Comparison of ENCODE assay signal across 11 cellular contexts in the genomic region with DNA sequence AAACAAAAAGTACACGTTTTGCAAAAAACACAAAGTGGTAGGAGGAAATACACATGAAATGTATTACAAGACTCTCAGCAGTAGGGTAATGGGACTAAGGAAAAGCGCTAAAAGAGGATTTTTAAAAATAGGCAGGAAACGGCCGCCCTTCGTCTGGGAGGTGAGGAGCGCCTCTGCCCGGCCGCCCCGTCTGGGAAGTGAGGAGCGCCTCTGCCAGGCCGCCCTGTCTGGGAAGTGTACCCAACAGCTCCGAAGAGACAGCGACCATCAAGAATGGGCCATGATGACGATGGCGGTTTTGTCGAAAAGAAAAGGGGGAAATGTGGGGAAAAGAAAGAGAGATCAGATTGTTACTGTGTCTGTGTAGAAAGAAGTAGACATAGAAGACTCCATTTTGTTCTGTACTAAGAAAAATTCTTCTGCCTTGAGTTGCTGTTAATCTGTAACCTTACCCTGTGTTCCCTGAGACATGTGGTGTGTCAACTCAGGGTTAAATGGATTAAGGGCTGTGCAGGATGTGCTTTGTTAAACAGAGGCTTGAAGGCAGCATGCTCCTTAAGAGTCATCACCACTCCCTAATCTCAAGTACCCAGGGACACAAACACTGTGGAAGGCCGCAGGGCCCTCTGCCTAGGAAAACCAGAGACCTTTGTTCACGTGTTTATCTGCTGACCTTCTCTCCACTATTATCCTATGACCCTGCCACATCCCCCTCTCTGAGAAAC. TPM values are rescaled to one million over a fixed set of nuclear protein-coding genes. Genes with fewer than 3 reads are reported as not detected.
DNase-seq lines count a peak whose midpoint lies in the region; ATAC-seq and TF ChIP-seq lines count a peak whose summit lies in the region.
"Not testable (repeated sequence)": the region's sequence is repeated elsewhere in the genome, so short reads cannot be mapped to it uniquely, and the experiment has no call there.
"Had no signal": no experiment of that assay in that cellular context is flagged by ENCODE, and none has a peak within 500 bp of the region (broad histone marks: within the 10 kb centered on the region; RNA-seq: fewer than 3 reads in every experiment).

No MANE protein-coding gene starts in this region.

- H2AK5ac ChIP-seq in mesenchymal stem cell (ENCODE audit: low read length, severe bottlenecking): peak overlapping the region; percentile 32

- H3K4me2 ChIP-seq in hepatocyte; mesenchymal stem cell (ENCODE audit: low read length, poor library complexity, severe bottlenecking): not testable (repeated sequence)

- H2AFZ ChIP-seq in hepatocyte; mesenchymal stem cell (ENCODE audit: low read depth, low read length): not testable (repeated sequence)

- H3K27ac Mint-ChIP-seq in activated T-helper 17 cell treated with anti-CD3 and anti-CD28 coated beads, Interleukin-2, amount 50 U/mL, for 72 hours: peak overlapping the region; percentile 25

- not testable (repeated sequence) for H3K79me2 ChIP-seq in hepatocyte

- H3K27me3 Mint-ChIP-seq in activated T-helper 17 cell treated with anti-CD3 and anti-CD28 coated beads, Interleukin-2, amount 50 U/mL, for 72 hours: not testable (repeated sequence)

- H2BK120ac ChIP-seq in mesenchymal stem cell (ENCODE audit: low read depth, low read length): not testable (repeated sequence)

- not testable (repeated sequence) for H3K4me1 ChIP-seq in hepatocyte (ENCODE audit: insufficient read depth); mesenchymal stem cell (ENCODE audit: control insufficient read depth, insufficient read depth, low read depth, low read length)
- H3K4me1 ChIP-seq in thyroid gland: peaks cover 4 to 11% of the 10 kb centered on the region in 2 donors

- H4K20me1 ChIP-seq in hepatocyte (ENCODE audit: insufficient read depth, poor library complexity, severe bottlenecking): not testable (repeated sequence)

- H3K23ac ChIP-seq in mesenchymal stem cell (ENCODE audit: low read length in 2 of 2): not testable (repeated sequence)

- not testable (repeated sequence) for H2BK5ac ChIP-seq in mesenchymal stem cell (ENCODE audit: low read depth, low read length, poor library complexity, severe bottlenecking)

- H3K4me3 ChIP-seq in hepatocyte; mesenchymal stem cell (ENCODE audit: insufficient read depth in 1 of 2, low read depth in 1 of 2, low read length in 2 of 2); thyroid gland (replicated peaks in 1 of 3): not testable (repeated sequence)

- H3K4ac ChIP-seq in mesenchymal stem cell (ENCODE audit: low read depth in 1 of 2, low read length in 2 of 2): not testable (repeated sequence)

- not testable (repeated sequence) for H4K91ac ChIP-seq in mesenchymal stem cell (ENCODE audit: low read length)

- H3K14ac ChIP-seq in mesenchymal stem cell (ENCODE audit: low read length in 2 of 2): not testable (repeated sequence)

- H3K4me3 Mint-ChIP-seq in activated T-helper 17 cell treated with anti-CD3 and anti-CD28 coated beads, Interleukin-2, amount 50 U/mL, for 72 hours: not testable (repeated sequence)

- H4K8ac ChIP-seq in mesenchymal stem cell (ENCODE audit: low read length): not testable (repeated sequence)

- H3K27ac ChIP-seq in epithelial cell of prostate (peak overlapping the region; percentile 84), hepatocyte (peak overlapping the region; percentile 92), thyroid gland (peak overlapping the region in 2 of 3 donors; percentile 47 to 78)
- H3K27ac ChIP-seq in mesenchymal stem cell (ENCODE audit: low read length, poor library complexity, severe bottlenecking): not testable (repeated sequence)

- intact Hi-C loops in thyroid gland (cut with DNase I): not testable (repeated sequence)

- H3K9me3 Mint-ChIP-seq in activated T-helper 17 cell treated with anti-CD3 and anti-CD28 coated beads, Interleukin-2, amount 50 U/mL, for 72 hours: not testable (repeated sequence)

- not testable (repeated sequence) for TF ChIP-seq POLR2A in thyroid gland (IDR thresholded peaks at IDR 0.05)

- not testable (repeated sequence) for H2BK12ac ChIP-seq in mesenchymal stem cell (ENCODE audit: low read length in 2 of 2)

- not testable (repeated sequence) for H3K36me3 Mint-ChIP-seq in activated T-helper 17 cell treated with anti-CD3 and anti-CD28 coated beads, Interleukin-2, amount 50 U/mL, for 72 hours (ENCODE audit: low read depth)

- H3K9me3 ChIP-seq in hepatocyte (ENCODE audit: low read depth); mesenchymal stem cell (ENCODE audit: control insufficient read depth, low read length); thyroid gland: not testable (repeated sequence)

- ATAC-seq in activated T-helper 17 cell treated with anti-CD3 and anti-CD28 coated beads, Interleukin-2, amount 50 U/mL, for 72 hours (replicated peaks): not testable (repeated sequence)

- H3K4me1 Mint-ChIP-seq in activated T-helper 17 cell treated with anti-CD3 and anti-CD28 coated beads, Interleukin-2, amount 50 U/mL, for 72 hours: not testable (repeated sequence)

- H3K18ac ChIP-seq in mesenchymal stem cell (ENCODE audit: low read depth in 1 of 2, low read length in 2 of 2): not testable (repeated sequence)

- WGBS in hepatocyte (ENCODE audit: low lambda C conversion rate, missing lambda C conversion rate): 85% methylated on average over 17 of the region's 18 CpGs
- WGBS in mesenchymal stem cell: 79% methylated on average over 12 of the region's 18 CpGs
- WGBS in thyroid gland, 2 donors: 71 to 78% methylated on average over 18 of the region's 18 CpGs

- H3K27me3 ChIP-seq in hepatocyte; mesenchymal stem cell (ENCODE audit: control insufficient read depth in 1 of 2, insufficient read depth in 1 of 2, low read length in 2 of 2); thyroid gland: not testable (repeated sequence)

- H3K36me3 ChIP-seq in hepatocyte (replicated peaks; ENCODE audit: insufficient read depth, low read depth); mesenchymal stem cell (ENCODE audit: control insufficient read depth in 1 of 2, insufficient read depth in 2 of 2, low read depth in 1 of 2, low read length in 2 of 2); thyroid gland: not testable (repeated sequence)

- not testable (repeated sequence) for TF ChIP-seq CTCF in hepatocyte (IDR thresholded peaks at IDR 0.05; ENCODE audit: poor library complexity); thyroid gland (IDR thresholded peaks at IDR 0.05)

- H3K9ac ChIP-seq in mesenchymal stem cell (ENCODE audit: low read length): not testable (repeated sequence)

- not testable (repeated sequence) for H2BK15ac ChIP-seq in mesenchymal stem cell (ENCODE audit: low read depth, poor library complexity, severe bottlenecking)

- DNase-seq in DMS53 (lab: John Stamatoyannopoulos, UW) (peak; percentile 47), NCI-H524 (lab: John Stamatoyannopoulos, UW) (peak; percentile 86 to 87), mesenchymal stem cell (peak; percentile 66), thyroid gland (peak; percentile 13 to 28)
- DNase-seq in epithelial cell of prostate (ENCODE audit: low read depth, low spot score); hepatocyte (ENCODE audit: low spot score): not testable (repeated sequence)

- H3K9me2 ChIP-seq in hepatocyte (replicated peaks; ENCODE audit: insufficient read depth): not testable (repeated sequence)

- not testable (repeated sequence) for H3K79me1 ChIP-seq in mesenchymal stem cell (replicated peaks; ENCODE audit: low read length, poor library complexity, severe bottlenecking)

RNA-seq across cellular contexts. Expression of gene LGALS4, which starts 5.2 kb away (rescaled TPM):
- 1 to 10 TPM; 1.2 to 1.7 TPM for total RNA-seq in activated T-helper 17 cell treated with anti-CD3 and anti-CD28 coated beads, Interleukin-2, amount 50 U/mL, for 72 hours
- total RNA-seq in hepatocyte (147 and 148 TPM in 2 replicates), thyroid gland (1 to 10 TPM in 2 of 4 donors, not detected in 2; 1.6 TPM)
- polyA plus RNA-seq in hepatocyte: 181 and 199 TPM in 2 replicates
- polyA plus RNA-seq in mesenchymal stem cell (2013, experiment 1 of 2): 0.11 TPM
- 0.15 TPM for polyA plus RNA-seq in mesenchymal stem cell (2013, experiment 2 of 2)
- total RNA-seq: GM23248 had no signal

RNA-seq across cellular contexts. Expression of gene LGALS7B, which starts 18.5 kb away (rescaled TPM):
- not detected for total RNA-seq in activated T-helper 17 cell treated with anti-CD3 and anti-CD28 coated beads, Interleukin-2, amount 50 U/mL, for 72 hours
- total RNA-seq in hepatocyte (0.64 TPM in 1 of 2 replicates, not detected in the other), thyroid gland (not detected)
- polyA plus RNA-seq in hepatocyte: 0.72 TPM in 1 of 2 replicates, not detected in the other
- polyA plus RNA-seq in mesenchymal stem cell (2013, experiment 1 of 2): not detected
- not detected for polyA plus RNA-seq in mesenchymal stem cell (2013, experiment 2 of 2)
- total RNA-seq: CD8-positive, alpha-beta memory T cell; GM23248; HT1080; SJCRH30 had no signal
- polyA plus RNA-seq: CD8-positive, alpha-beta memory T cell; GM23248 had no signal

RNA-seq across cellular contexts. Expression of gene ECH1, which starts 24.1 kb away (rescaled TPM):
- 100 to 1,000 TPM; 162 to 183 TPM for total RNA-seq in activated T-helper 17 cell treated with anti-CD3 and anti-CD28 coated beads, Interleukin-2, amount 50 U/mL, for 72 hours
- total RNA-seq in hepatocyte: 125 and 133 TPM in 2 replicates
- polyA plus RNA-seq in hepatocyte: 272 and 284 TPM in 2 replicates
- polyA plus RNA-seq in mesenchymal stem cell (2013, experiment 1 of 2): 137 TPM
- polyA plus RNA-seq in mesenchymal stem cell (2013, experiment 2 of 2): 137 TPM
- 100 to 1,000 TPM in 3 of 4 donors, 10 to 100 TPM in 1; 89.3 to 131 (median 130) TPM for total RNA-seq in thyroid gland

RNA-seq across cellular contexts. Expression of gene LGALS7, which starts 34.2 kb away (rescaled TPM):
- not detected for total RNA-seq in activated T-helper 17 cell treated with anti-CD3 and anti-CD28 coated beads, Interleukin-2, amount 50 U/mL, for 72 hours
- total RNA-seq in hepatocyte: not detected in 2 replicates
- 1.2 TPM in 2 replicates for polyA plus RNA-seq in hepatocyte
- polyA plus RNA-seq in mesenchymal stem cell (2013, experiment 1 of 2): not detected
- polyA plus RNA-seq in mesenchymal stem cell (2013, experiment 2 of 2): not detected
- not detected for total RNA-seq in thyroid gland
- total RNA-seq: CD8-positive, alpha-beta memory T cell; GM23248; HT1080 had no signal
- polyA plus RNA-seq: CD8-positive, alpha-beta memory T cell; GM23248 had no signal

RNA-seq across cellular contexts. Expression of gene HNRNPL, which starts 42.2 kb away (rescaled TPM):
- total RNA-seq in activated T-helper 17 cell treated with anti-CD3 and anti-CD28 coated beads, Interleukin-2, amount 50 U/mL, for 72 hours: 100 to 1,000 TPM; 476 to 617 TPM
- total RNA-seq in hepatocyte (154 and 209 TPM in 2 replicates), thyroid gland (100 to 1,000 TPM; 181 to 247 (median 232) TPM)
- 169 and 184 TPM in 2 replicates for polyA plus RNA-seq in hepatocyte
- 177 TPM for polyA plus RNA-seq in mesenchymal stem cell (2013, experiment 1 of 2)
- 181 TPM for polyA plus RNA-seq in mesenchymal stem cell (2013, experiment 2 of 2)

Comparison
In these comparisons a context has a peak if more than half of its experiments do, and no peak if none do; other contexts are left out.
1. RNA of gene LGALS4, which starts 5.2 kb away (total RNA-seq): 147 to 148 TPM in hepatocyte; 1.2 to 1.7 TPM in activated T-helper 17 cell treated with anti-CD3 and anti-CD28 coated beads, Interleukin-2, amount 50 U/mL, for 72 hours and 1.6 TPM in thyroid gland; every median in the first group is over 10 times any median in the second.